ENCODE assay signal across 15 cellular contexts in the genomic region with DNA sequence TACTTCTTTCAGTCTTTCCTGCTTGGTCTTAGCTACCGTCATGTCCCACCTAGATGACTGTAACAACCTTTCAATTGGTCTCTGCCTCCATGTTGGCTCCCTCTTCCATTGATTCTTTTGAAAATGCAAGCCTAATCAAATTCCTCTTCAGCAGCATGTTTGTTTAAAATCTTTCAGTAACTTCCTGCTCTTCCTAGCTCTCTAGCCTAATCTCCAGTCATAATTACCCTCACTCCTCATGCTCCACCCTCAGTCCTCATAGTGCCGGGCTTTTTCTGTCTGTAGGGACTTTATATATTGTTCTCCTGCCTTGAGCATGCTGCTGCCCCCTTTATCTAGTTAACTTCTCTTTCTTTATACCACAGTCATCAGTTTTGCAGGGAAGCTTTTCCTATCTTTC. TPM values are rescaled to one million over a fixed set of nuclear protein-coding genes. Genes with fewer than 3 reads are reported as not detected.
DNase-seq lines count a peak whose midpoint lies in the region; ATAC-seq and TF ChIP-seq lines count a peak whose summit lies in the region.
"Had no signal": no experiment of that assay in that cellular context is flagged by ENCODE, and none has a peak within 500 bp of the region (broad histone marks: within the 10 kb centered on the region; RNA-seq: fewer than 3 reads in every experiment).

No MANE protein-coding gene starts in this region.

- H3K9ac ChIP-seq in GM23248: no peak overlapping the region
- H3K9ac ChIP-seq: KMS-11 had no signal

- 93 to 100% methylated on average over 2 of the region's 2 CpGs for WGBS in GM23248 (ENCODE audit: low coverage in 1 of 2, low lambda C conversion rate in 2 of 2, missing lambda C conversion rate in 2 of 2), 2 experiments

- no peaks in the 10 kb centered on the region for H3K27me3 Mint-ChIP-seq in activated B cell treated with CpG ODN at 0.5 μM for 24 hours
- H3K27me3 Mint-ChIP-seq in stimulated activated naive B cell treated with anti-CD40 and anti-IgM and Interleukin-4, amounts not matched to agents 10 μg/mL and 1 μg/mL and 100 μg/mL, for 72 hours: no peaks in the 10 kb centered on the region

- ATAC-seq in activated B cell treated with CpG ODN at 0.5 μM for 24 hours (ENCODE audit: low read depth) (no peak), left lung (peak; percentile 9), GM21381 (IDR thresholded peaks at IDR 0.05; ENCODE audit: unreplicated experiment) (no peak)
- no peak for ATAC-seq in stimulated activated naive B cell treated with anti-CD40 and anti-IgM and Interleukin-4, amounts not matched to agents 10 μg/mL and 1 μg/mL and 100 μg/mL, for 72 hours (replicated peaks)
- ATAC-seq: CD8-positive, alpha-beta T cell; Panc1 had no signal

- H3K4me1 ChIP-seq in GM23248 (ENCODE audit: insufficient read depth): peaks cover 40% of the 10 kb centered on the region
- H3K4me1 ChIP-seq in left lung: peaks cover 8 to 11% of the 10 kb centered on the region in 2 donors

- H3K4me3 ChIP-seq in GM23248: no peak overlapping the region
- no peak overlapping the region for H3K4me3 ChIP-seq in left lung
- H3K4me3 ChIP-seq: HAP-1 had no signal

- H3K79me2 ChIP-seq in GM23248 (ENCODE audit: insufficient read depth): peaks cover 93% of the 10 kb centered on the region

- H3K27me3 ChIP-seq in GM23248 (replicated peaks; ENCODE audit: insufficient read depth) (no peaks in the 10 kb centered on the region), left lung (no peaks in the 10 kb centered on the region)

- intact Hi-C loops in activated B cell treated with CpG ODN at 0.5 μM for 24 hours (cut with micrococcal nuclease): no loop called here
- intact Hi-C loops in left lung (cut with DNase I): no loop called here

- peaks cover 3% of the 10 kb centered on the region for H3K36me3 Mint-ChIP-seq in activated B cell treated with CpG ODN at 0.5 μM for 24 hours (ENCODE audit: low read depth)
- peaks cover 7 to 14% of the 10 kb centered on the region in 2 donors for H3K36me3 Mint-ChIP-seq in stimulated activated naive B cell treated with anti-CD40 and anti-IgM and Interleukin-4, amounts not matched to agents 10 μg/mL and 1 μg/mL and 100 μg/mL, for 72 hours

- H3F3A ChIP-seq in GM23248 (ENCODE audit: insufficient read depth): peaks cover 35% of the 10 kb centered on the region

- in situ Hi-C loops in GM23248 (cut with MboI): no loop called here

- peak overlapping the region; percentile 16 for H3K4me2 ChIP-seq in GM23248 (ENCODE audit: unreplicated experiment)
- H3K4me2 ChIP-seq: KMS-11 had no signal

- no peak overlapping the region for H3K27ac ChIP-seq in GM23248
- no peak overlapping the region for H3K27ac ChIP-seq in left lung
- H3K27ac ChIP-seq: KMS-11 had no signal

- CTCF ChIA-PET in activated B cell treated with CpG ODN at 0.5 μM for 24 hours (lab: Charles Lee): no interaction called here

- H3K9me2 ChIP-seq in GM23248 (ENCODE audit: insufficient read depth): no peaks in the 10 kb centered on the region

- H2AFZ ChIP-seq in GM23248: no peak overlapping the region

- H3K4me1 Mint-ChIP-seq in activated B cell treated with CpG ODN at 0.5 μM for 24 hours: peaks cover 77% of the 10 kb centered on the region
- peaks cover 30 to 78% of the 10 kb centered on the region in 2 donors for H3K4me1 Mint-ChIP-seq in stimulated activated naive B cell treated with anti-CD40 and anti-IgM and Interleukin-4, amounts not matched to agents 10 μg/mL and 1 μg/mL and 100 μg/mL, for 72 hours

- H4K20me1 ChIP-seq in GM23248 (ENCODE audit: insufficient read depth): no peaks in the 10 kb centered on the region

- POLR2A ChIA-PET in activated B cell treated with CpG ODN at 0.5 μM for 24 hours (lab: Charles Lee): interaction anchor here (0.7 kb wide), 1 partner anchor 366 kb away, joined by 8 read pairs; no protein-coding TSS in a partner anchor

- H3K27ac Mint-ChIP-seq in activated B cell treated with CpG ODN at 0.5 μM for 24 hours: peak overlapping the region; percentile 18
- H3K27ac Mint-ChIP-seq in stimulated activated naive B cell treated with anti-CD40 and anti-IgM and Interleukin-4, amounts not matched to agents 10 μg/mL and 1 μg/mL and 100 μg/mL, for 72 hours: peak overlapping the region; percentile 49
- H3K27ac Mint-ChIP-seq: CD8-positive, alpha-beta T cell had no signal

- TF ChIP-seq CTCF in activated B cell treated with CpG ODN at 0.5 μM for 24 hours (IDR thresholded peaks at IDR 0.05): no peak
- TF ChIP-seq CTCF in left lung (IDR thresholded peaks at IDR 0.05): no peak

- H3K9me3 ChIP-seq in GM23248 (ENCODE audit: low read depth): no peaks in the 10 kb centered on the region
- H3K9me3 ChIP-seq in left lung: no peaks in the 10 kb centered on the region
- H3K9me3 ChIP-seq: HAP-1 had no signal

- no peaks in the 10 kb centered on the region for H3K9me3 Mint-ChIP-seq in activated B cell treated with CpG ODN at 0.5 μM for 24 hours
- peaks cover 5 to 6% of the 10 kb centered on the region in 2 donors for H3K9me3 Mint-ChIP-seq in stimulated activated naive B cell treated with anti-CD40 and anti-IgM and Interleukin-4, amounts not matched to agents 10 μg/mL and 1 μg/mL and 100 μg/mL, for 72 hours
- H3K9me3 Mint-ChIP-seq: CD8-positive, alpha-beta T cell had no signal

- no peaks in the 10 kb centered on the region for H3K36me3 ChIP-seq in GM23248 (ENCODE audit: low read depth)
- H3K36me3 ChIP-seq in left lung: no peaks in the 10 kb centered on the region
- H3K36me3 ChIP-seq: HAP-1 had no signal

- DNase-seq in GM23248: no peak
- DNase-seq in activated B cell treated with CpG ODN at 0.5 μM for 24 hours: no peak
- DNase-seq in left lung: no peak
- no peak for DNase-seq in stimulated activated naive B cell treated with anti-CD40 and anti-IgM and Interleukin-4, amounts not matched to agents 10 μg/mL and 1 μg/mL and 100 μg/mL, for 72 hours
- DNase-seq in epidermal melanocyte (ENCODE audit: insufficient read length, low spot score): no peak
- DNase-seq in NCI-H524 (lab: John Stamatoyannopoulos, UW): no peak
- no peak for DNase-seq in OCI-M2 (lab: John Stamatoyannopoulos, UW; ENCODE audit: unreplicated experiment)
- DNase-seq: CD8-positive, alpha-beta T cell; NCI-H1092; NCI-H748 treated with DMSO at 0.1 percent for 48 hours; Right ventricle myocardium superior had no signal

- H3K4me3 Mint-ChIP-seq in activated B cell treated with CpG ODN at 0.5 μM for 24 hours: no peak overlapping the region
- H3K4me3 Mint-ChIP-seq in stimulated activated naive B cell treated with anti-CD40 and anti-IgM and Interleukin-4, amounts not matched to agents 10 μg/mL and 1 μg/mL and 100 μg/mL, for 72 hours: peak overlapping the region in 1 of 2 donors; percentile 2
- H3K4me3 Mint-ChIP-seq: CD8-positive, alpha-beta T cell had no signal

RNA-seq across cellular contexts. Expression of a gene that starts 12.1 kb away (rescaled TPM):
- 23.6 and 50.0 TPM in 2 replicates for total RNA-seq in GM23248 (2014; rRNA removed; shearing (Covaris generic))
- polyA plus RNA-seq in GM23248 (2016; fragmentation: Nextera tagmentation; extraction: Ambion mirVana): 7.1 and 8.2 TPM in 2 replicates
- total RNA-seq in activated B cell treated with CpG ODN at 0.5 μM for 24 hours (53.1 and 53.7 TPM in 2 replicates), left lung (100 to 1,000 TPM in 1 of 2 donors, 10 to 100 TPM in 1; 65.8 to 122 TPM)

RNA-seq across cellular contexts. Expression of a gene that starts 17.7 kb away (rescaled TPM):
- 44.0 and 46.3 TPM in 2 replicates for total RNA-seq in GM23248 (2014; rRNA removed; shearing (Covaris generic))
- 49.2 and 50.8 TPM in 2 replicates for polyA plus RNA-seq in GM23248 (2016; fragmentation: Nextera tagmentation; extraction: Ambion mirVana)
- total RNA-seq in activated B cell treated with CpG ODN at 0.5 μM for 24 hours: 42.6 and 44.1 TPM in 2 replicates
- 10 to 100 TPM; 25.7 to 39.0 TPM for total RNA-seq in left lung
